9 cellular contexts compared by ENCODE assay signal in the genomic region with DNA sequence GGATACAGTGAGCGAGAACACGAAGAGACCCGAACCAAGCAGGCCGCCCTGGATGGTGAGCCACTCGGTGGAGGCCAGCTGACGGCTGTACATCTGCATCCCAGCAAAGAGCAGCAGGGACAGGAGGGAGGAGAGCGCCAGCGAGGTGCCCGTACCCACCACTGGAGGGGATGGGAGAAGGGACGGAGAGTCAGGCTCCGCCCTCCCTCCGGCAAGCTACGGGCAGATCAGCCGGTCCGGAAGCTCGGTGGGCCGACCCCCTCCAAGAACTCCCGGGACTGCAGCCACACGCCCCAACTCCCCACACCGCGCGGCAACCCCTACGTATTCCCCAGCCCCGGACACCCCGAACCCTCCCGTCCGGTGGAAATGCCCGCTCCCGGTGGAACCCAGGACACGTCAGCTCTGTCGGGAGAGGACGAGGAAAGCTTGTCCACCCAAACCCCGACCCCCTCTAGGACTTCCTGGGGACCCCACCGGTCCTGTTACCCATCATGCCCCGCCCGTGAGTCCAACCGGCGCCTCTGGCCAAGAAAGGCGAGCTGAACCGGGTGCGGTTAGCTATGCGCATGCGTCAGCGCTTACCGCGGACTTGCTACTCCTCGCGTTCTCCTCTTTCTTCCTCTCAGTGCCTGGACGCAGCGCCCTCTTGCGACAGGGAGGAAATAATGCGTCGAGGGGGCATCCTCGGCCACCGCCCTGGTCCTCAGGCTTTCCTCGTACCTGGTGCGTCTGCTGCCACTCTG. TPM values are rescaled to one million over a fixed set of nuclear protein-coding genes. Genes with fewer than 3 reads are reported as not detected.
DNase-seq lines count a peak whose midpoint lies in the region; ATAC-seq, FAIRE-seq and TF ChIP-seq lines count a peak whose summit lies in the region.
"Had no signal": no experiment of that assay in that cellular context is flagged by ENCODE, and none has a peak within 500 bp of the region (broad histone marks: within the 10 kb centered on the region; RNA-seq: fewer than 3 reads in every experiment).

A gene (minus strand): TSS at position 573 of the 746 bp plus-strand sequence. CDS start 80 bp downstream, at position 493.

- peak within 1 kb of the TSS; percentile 92 for H3K9ac ChIP-seq in keratinocyte (ENCODE audit: control insufficient read depth, extremely low read depth, insufficient read depth, low read length)

- H3K79me2 ChIP-seq in keratinocyte (ENCODE audit: control insufficient read depth, insufficient read depth, low read length) = peaks cover 16% of the 10 kb centered on the region

- ATAC-seq in GM18909 (IDR thresholded peaks at IDR 0.05; ENCODE audit: poor library complexity, unreplicated experiment) (peak; percentile 83), HG03196 (IDR thresholded peaks at IDR 0.05; ENCODE audit: unreplicated experiment) (peak; percentile 68)

- no peaks in the 10 kb centered on the region for H3K27me3 ChIP-seq in keratinocyte (ENCODE audit: control insufficient read depth, extremely low read depth, insufficient read depth, low read length)

- H3K4me3 ChIP-seq in keratinocyte (ENCODE audit: control insufficient read depth in 2 of 3, extremely low read depth in 1 of 3, insufficient read depth in 2 of 3, low read depth in 1 of 3, low read length in 3 of 3) = peak within 1 kb of the TSS; percentile 69 to 94 (median 90)

- no peaks in the 10 kb centered on the region for H4K20me1 ChIP-seq in keratinocyte (ENCODE audit: control insufficient read depth, extremely low read depth, insufficient read depth, low read length)

- peak; percentile 96 for TF ChIP-seq CTCF in AG09319 (IDR thresholded peaks at IDR 0.05; ENCODE audit: low read depth, low read length)
- TF ChIP-seq CTCF in keratinocyte (optimal IDR thresholded peaks at IDR 0.05 in 1 of 3, IDR thresholded peaks at IDR 0.05 in 1 of 3, conservative IDR thresholded peaks at IDR 0.05 in 1 of 3; ENCODE audit: extremely low read depth in 1 of 3, insufficient read depth in 2 of 3, low read length in 3 of 3) = peak; percentile 96 to 98 (median 97)

- peaks cover 14 to 17% of the 10 kb centered on the region in 2 experiments for H3K36me3 ChIP-seq in keratinocyte (ENCODE audit: control insufficient read depth in 2 of 2, extremely low read depth in 1 of 2, insufficient read depth in 2 of 2, low read length in 2 of 2)

- H3K9me3 ChIP-seq in keratinocyte (ENCODE audit: control insufficient read depth, low read depth, low read length) = no peaks in the 10 kb centered on the region

- H2AFZ ChIP-seq in keratinocyte (ENCODE audit: control insufficient read depth, low read length) = peak within 1 kb of the TSS; percentile 90

- peak; percentile 93 for DNase-seq in AG09319 (ENCODE audit: extremely low read depth, low read depth)
- DNase-seq in NCI-H345 treated with DMSO at 0.1 percent for 48 hours (lab: John Stamatoyannopoulos, UW; ENCODE audit: unreplicated experiment) = peak; percentile 100
- DNase-seq in activated CD4-positive, CD25-positive, alpha-beta regulatory T cell (lab: John Stamatoyannopoulos, UW) = peak; percentile 83 to 90 (median 86)
- DNase-seq in central memory CD4-positive, alpha-beta T cell = peak; percentile 92
- peak; percentile 84 for DNase-seq in keratinocyte (ENCODE audit: low read depth, low spot score)
- peak; percentile 89 for DNase-seq in stimulated activated CD4-positive, alpha-beta T cell treated with anti-CD3 and anti-CD28 coated beads, Interleukin-15, amount 100 ng/mL, for 1 hour (ENCODE audit: low read depth in 1 of 2, low spot score in 1 of 2)

- H3K4me1 ChIP-seq in keratinocyte (ENCODE audit: control insufficient read depth, extremely low read depth, insufficient read depth, low read length) = peaks cover 23% of the 10 kb centered on the region

- H3K27ac ChIP-seq in keratinocyte (ENCODE audit: control insufficient read depth, insufficient read depth, low read length) = peak within 1 kb of the TSS; percentile 86

- dilution Hi-C loops in keratinocyte (cut with MboI; ENCODE audit: extremely low pct_ligation_motif_present, low sequenced_read_pairs) = no loop called here

- FAIRE-seq in keratinocyte (lab: Jason Lieb, UNC) = peak; percentile 32
- FAIRE-seq: islet of Langerhans had no signal

- H3K4me2 ChIP-seq in keratinocyte (ENCODE audit: control insufficient read depth, extremely low read depth, insufficient read depth, low read depth, low read length) = peak within 1 kb of the TSS; percentile 82

- no peaks in the 10 kb centered on the region for H3K9me1 ChIP-seq in keratinocyte (ENCODE audit: control insufficient read depth, extremely low read depth, insufficient read depth, low read length)

RNA-seq across cellular contexts. Expression of the gene that starts here (rescaled TPM):
- 99.1 to 183 TPM (median 127 TPM) in 3 replicates for polyA plus RNA-seq in keratinocyte
- 30.8 TPM for polyA plus RNA-seq in keratinocyte (2011; ENCODE audit: low read depth)
- polyA plus RNA-seq in keratinocyte (2011; cell fraction: cytosol; rRNA removed) = 176 and 199 TPM in 2 replicates
- polyA plus RNA-seq in keratinocyte (2011; cell fraction: nucleus; rRNA removed) = 136 and 150 TPM in 2 replicates
- 216 and 229 TPM in 2 replicates for polyA plus RNA-seq in keratinocyte (2012; ENCODE audit: low replicate concordance)
- 140 to 403 TPM (median 203 TPM) in 3 replicates for polyA minus RNA-seq in keratinocyte
- polyA minus RNA-seq in keratinocyte (2011; cell fraction: cytosol; rRNA and poly(A)+ RNA removed) = 199 TPM
- 30.2 and 35.8 TPM in 2 replicates for polyA minus RNA-seq in keratinocyte (2011; cell fraction: nucleus; rRNA and poly(A)+ RNA removed)

Comparison
In these comparisons a context has a peak if more than half of its experiments do, and no peak if none do; other contexts are left out.
1. Peak in every context shown above with its lines: DNase-seq, ATAC-seq, H3K4me3 ChIP-seq and H3K27ac ChIP-seq.